8 cellular contexts compared by ENCODE assay signal in genomic region chr12:106680280-106680679, GRCh38.
"Had no signal": no experiment of that assay in that cellular context is flagged by ENCODE, and none has a peak within 500 bp of the region (broad histone marks: within the 10 kb centered on the region; RNA-seq: fewer than 3 reads in every experiment).

No MANE protein-coding gene starts in this region.

- H3K4me3 ChIP-seq: GM12878 had no signal

- DNase-seq: GDM1, GF-D8 had no signal

- ATAC-seq: GM12878 had no signal

- FAIRE-seq: G401.6, GM12891, GM12892, GM18507, GM19239 had no signal
